In genomic region chr6:27047725-27048124, GRCh38 we compare ENCODE assay signal across 5 cellular contexts.
DNase-seq lines count a peak whose midpoint lies in the region; ATAC-seq, FAIRE-seq and TF ChIP-seq lines count a peak whose summit lies in the region.
"Not testable (repeated sequence)": the region's sequence is repeated elsewhere in the genome, so short reads cannot be mapped to it uniquely, and the experiment has no call there.

No MANE protein-coding gene starts in this region.

- intact Hi-C loops in Caco-2 (cut with micrococcal nuclease; ENCODE audit: unreplicated experiment); K562 (cut with micrococcal nuclease): not testable (repeated sequence)

- not testable (repeated sequence) for BruUV-seq in Caco-2 (replicated peaks; lab: Mats Ljungman, UMichigan); K562 (replicated peaks; lab: Mats Ljungman, UMichigan)

- H2AK5ac ChIP-seq in mesendoderm (ENCODE audit: low read length), result not testable (repeated sequence)

- not testable (repeated sequence) for TF ChIP-seq RAD21 in K562 (CRISPR knock-in tag; conservative IDR thresholded peaks at IDR 0.05 in 1 of 2, IDR thresholded peaks at IDR 0.05 in 1 of 2)

- peak overlapping the region; percentile 90 for H3K27ac Mint-ChIP-seq in Caco-2 (ENCODE audit: unreplicated experiment)
- H3K27ac Mint-ChIP-seq in progenitor cell of endocrine pancreas, result peak overlapping the region; percentile 98

- H2AFZ ChIP-seq in K562 (ENCODE audit: low read depth, low read length); hepatocyte: not testable (repeated sequence)

- not testable (repeated sequence) for TF ChIP-seq CTCF in Caco-2 (IDR thresholded peaks at IDR 0.05; ENCODE audit: insufficient read depth in 1 of 2, low read depth in 1 of 2, low read length in 1 of 2, severe bottlenecking in 1 of 2, unreplicated experiment in 1 of 2); K562 (IDR thresholded peaks at IDR 0.05 in 2 of 3, conservative IDR thresholded peaks at IDR 0.05 in 1 of 3; ENCODE audit: insufficient read depth in 2 of 3, low read depth in 1 of 3, low read length in 3 of 3); hepatocyte (IDR thresholded peaks at IDR 0.05; ENCODE audit: poor library complexity); progenitor cell of endocrine pancreas (IDR thresholded peaks at IDR 0.05; ENCODE audit: unreplicated experiment)

- H4K20me1 ChIP-seq in K562 (replicated peaks; ENCODE audit: control insufficient read depth, insufficient read depth, low read length); hepatocyte (ENCODE audit: insufficient read depth, poor library complexity, severe bottlenecking): not testable (repeated sequence)

- CTCF ChIA-PET in Caco-2 (lab: Charles Lee); K562 (lab: Yijun Ruan, JAX; ENCODE audit: low intra/inter-chr PET ratio): not testable (repeated sequence)

- not testable (repeated sequence) for H4K5ac ChIP-seq in mesendoderm (ENCODE audit: low read length)

- H3K56ac ChIP-seq in mesendoderm (ENCODE audit: low read length), result not testable (repeated sequence)

- POLR2A ChIA-PET in Caco-2 (lab: Charles Lee), result interaction anchor here (0.7 kb wide), 1 partner anchor 480 kb away, joined by 5 read pairs; no protein-coding TSS in a partner anchor
- POLR2A ChIA-PET in K562 (lab: Yijun Ruan, JAX), result not testable (repeated sequence)

- not testable (repeated sequence) for H3K27me3 ChIP-seq in Caco-2 (replicated peaks; ENCODE audit: control insufficient read depth, insufficient read depth, low read length); K562 (ENCODE audit: control insufficient read depth in 2 of 2, insufficient read depth in 2 of 2, low read length in 2 of 2); hepatocyte; mesendoderm (ENCODE audit: insufficient read depth, low read length, poor library complexity)

- H3K9me3 Mint-ChIP-seq in Caco-2 (ENCODE audit: unreplicated experiment), result not testable (repeated sequence)
- peaks cover 11% of the 10 kb centered on the region for H3K9me3 Mint-ChIP-seq in progenitor cell of endocrine pancreas (ENCODE audit: low read depth)

- not testable (repeated sequence) for H3K9me3 ChIP-seq in Caco-2; K562 (replicated peaks; ENCODE audit: control insufficient read depth, insufficient read depth, low read depth, low read length); hepatocyte (ENCODE audit: low read depth)

- not testable (repeated sequence) for H3K36me3 Mint-ChIP-seq in Caco-2 (ENCODE audit: insufficient read depth, unreplicated experiment); progenitor cell of endocrine pancreas (ENCODE audit: insufficient read depth)

- H3K9ac ChIP-seq in K562 (ENCODE audit: insufficient read depth in 1 of 2, low read depth in 2 of 2, low read length in 2 of 2); mesendoderm (ENCODE audit: low read length): not testable (repeated sequence)

- TF ChIP-seq POLR2A in K562 (conservative IDR thresholded peaks at IDR 0.05), result not testable (repeated sequence)

- H2BK120ac ChIP-seq in mesendoderm (ENCODE audit: low read depth, low read length), result not testable (repeated sequence)

- peaks cover 12% of the 10 kb centered on the region for H3K4me1 ChIP-seq in Caco-2
- not testable (repeated sequence) for H3K4me1 ChIP-seq in K562 (replicated peaks in 1 of 2; ENCODE audit: control insufficient read depth in 2 of 2, insufficient read depth in 2 of 2, low read length in 2 of 2); hepatocyte (ENCODE audit: insufficient read depth); mesendoderm (ENCODE audit: control insufficient read depth, low read depth, low read length)

- FAIRE-seq in K562 (lab: Jason Lieb, UNC), result not testable (repeated sequence)

- H3K4ac ChIP-seq in mesendoderm (ENCODE audit: low read depth, low read length), result not testable (repeated sequence)

- not testable (repeated sequence) for H3K9me1 ChIP-seq in K562 (ENCODE audit: control insufficient read depth, insufficient read depth, low read length)

- not testable (repeated sequence) for H3K79me1 ChIP-seq in mesendoderm (ENCODE audit: low read length)

- ATAC-seq in K562, result not testable (repeated sequence)

- H3K79me2 ChIP-seq in K562 (ENCODE audit: control insufficient read depth, insufficient read depth, low read length); hepatocyte; mesendoderm (ENCODE audit: control insufficient read depth, insufficient read depth, low read length): not testable (repeated sequence)

- H3K4me3 ChIP-seq in Caco-2 (ENCODE audit: low read depth, low read length); K562; hepatocyte; mesendoderm (ENCODE audit: low read length): not testable (repeated sequence)

- not testable (repeated sequence) for H3K27ac ChIP-seq in K562 (ENCODE audit: extremely low read depth, low read depth, low read length); mesendoderm (ENCODE audit: low read depth, low read length)
- H3K27ac ChIP-seq in hepatocyte, result peak overlapping the region; percentile 60

- not testable (repeated sequence) for TF ChIP-seq EP300 in K562 (IDR thresholded peaks at IDR 0.05; ENCODE audit: low read length)

- H3K23ac ChIP-seq in mesendoderm (ENCODE audit: low read length), result not testable (repeated sequence)

- not testable (repeated sequence) for H3K27me3 Mint-ChIP-seq in Caco-2 (ENCODE audit: insufficient read depth, unreplicated experiment); progenitor cell of endocrine pancreas

- H3K18ac ChIP-seq in mesendoderm (ENCODE audit: low read length), result not testable (repeated sequence)

- H2BK15ac ChIP-seq in mesendoderm (replicated peaks; ENCODE audit: low read depth), result not testable (repeated sequence)

- H3K9me2 ChIP-seq in hepatocyte (replicated peaks; ENCODE audit: insufficient read depth), result not testable (repeated sequence)

- not testable (repeated sequence) for H3K4me2 ChIP-seq in K562 (ENCODE audit: insufficient read depth, low read length); mesendoderm (ENCODE audit: low read length)
- H3K4me2 ChIP-seq in hepatocyte, result peak overlapping the region; percentile 28

- H3K36me3 ChIP-seq in Caco-2 (ENCODE audit: control insufficient read depth, insufficient read depth, low read length); K562 (ENCODE audit: control insufficient read depth, insufficient read depth, low read length); hepatocyte (replicated peaks; ENCODE audit: insufficient read depth, low read depth); mesendoderm (ENCODE audit: control insufficient read depth, insufficient read depth, low read length): not testable (repeated sequence)

- not testable (repeated sequence) for H3K4me1 Mint-ChIP-seq in Caco-2 (ENCODE audit: low read depth, unreplicated experiment); progenitor cell of endocrine pancreas (ENCODE audit: low read depth)

- H3K4me3 Mint-ChIP-seq in Caco-2 (ENCODE audit: unreplicated experiment) (peak overlapping the region; percentile 23), progenitor cell of endocrine pancreas (ENCODE audit: low read depth) (peak overlapping the region; percentile 25)

- not testable (repeated sequence) for H2BK5ac ChIP-seq in mesendoderm (ENCODE audit: low read length)

- 0% methylated on average over 3 of the region's 5 CpGs for WGBS in K562 (ENCODE audit: insufficient coverage, low coverage, missing lambda C conversion rate)
- 15% methylated on average over 3 of the region's 5 CpGs for WGBS in hepatocyte (ENCODE audit: low lambda C conversion rate, missing lambda C conversion rate)
- no CpG with 5 or more reads among the region's 5 CpGs for whole genome bisulfite sequencing in mesendoderm (ENCODE audit: extremely low coverage, insufficient coverage, low lambda C conversion rate)

- DNase-seq in Caco-2, result peak; percentile 47 to 58
- not testable (repeated sequence) for DNase-seq in K562 (ENCODE audit: extremely low read depth in 1 of 4, low spot score in 3 of 4); hepatocyte (ENCODE audit: low spot score); progenitor cell of endocrine pancreas (ENCODE audit: low spot score, unreplicated experiment)
- peak; percentile 88 for DNase-seq in mesendoderm

- in situ Hi-C loops in K562 (cut with MboI), result not testable (repeated sequence)

- H4K8ac ChIP-seq in mesendoderm (ENCODE audit: low read depth, low read length), result not testable (repeated sequence)

TF ChIP-seq in K562, 482 proteins besides CTCF, POLR2A, EP300 and RAD21 (continues in another document):
- TF ChIP-seq KLF6 (CRISPR knock-in tag; IDR thresholded peaks at IDR 0.05; ENCODE audit: borderline replicate concordance) (0 out of 2 replicates have a peak, but pooled peaks have one; percentile 37), ARID1B (IDR thresholded peaks at IDR 0.05) (peak; percentile 52; the same call in 1 of the 2 replicates), SMAD4 (CRISPR knock-in tag; conservative IDR thresholded peaks at IDR 0.05) (peak; percentile 85), ZNF668 (CRISPR knock-in tag; IDR thresholded peaks at IDR 0.05) (0 out of 2 replicates have a peak, but pooled peaks have one; percentile 37), NR4A1 (tag; IDR thresholded peaks at IDR 0.05) (peak; percentile 69; the same call in 1 of the 2 replicates), IRF9 (tag; IDR thresholded peaks at IDR 0.05) (0 out of 2 replicates have a peak, but pooled peaks have one; percentile 38), DDX20 (tag; IDR thresholded peaks at IDR 0.05; ENCODE audit: low read depth) (peak; percentile 65; the same call in 1 of the 2 replicates), PTRF (tag; IDR thresholded peaks at IDR 0.05) (peak; percentile 38; the same call in 1 of the 2 replicates), TEAD1 (CRISPR knock-in tag; IDR thresholded peaks at IDR 0.05) (peak in 1 of 2 experiments; percentile 29; a peak in 1 of 4 replicates)
- TF ChIP-seq NR4A1 (CRISPR knock-in tag; IDR thresholded peaks at IDR 0.05), result not testable (repeated sequence)
